8 cellular contexts compared by ENCODE assay signal in the genomic region with DNA sequence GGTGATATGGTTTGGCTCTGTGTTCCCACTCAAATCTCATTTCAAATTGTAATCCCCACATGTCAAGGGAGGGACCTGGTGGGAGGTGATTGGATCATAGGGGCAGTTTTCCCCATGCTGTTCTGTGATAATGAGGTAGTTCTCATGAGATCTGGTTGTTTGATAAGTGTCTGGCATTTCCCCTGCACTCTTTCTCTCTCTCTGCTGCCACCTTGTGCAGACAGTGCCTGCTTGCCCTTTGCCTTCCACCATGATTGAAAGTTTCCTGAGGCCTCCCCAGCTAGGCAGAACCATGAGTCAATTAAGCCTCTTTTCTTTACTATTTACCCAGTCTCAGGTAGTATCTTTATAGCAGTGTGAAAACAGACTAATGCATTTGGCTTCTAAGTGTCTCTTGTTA.
DNase-seq lines count a peak whose midpoint lies in the region; ATAC-seq and TF ChIP-seq lines count a peak whose summit lies in the region.
"Not testable (repeated sequence)": the region's sequence is repeated elsewhere in the genome, so short reads cannot be mapped to it uniquely, and the experiment has no call there.

No MANE protein-coding gene starts in this region.

- TF ChIP-seq CTCF in DOHH2 (IDR thresholded peaks at IDR 0.05; ENCODE audit: low read depth, low read length, poor library complexity, severe bottlenecking) (peak; percentile 33), WERI-Rb-1 (IDR thresholded peaks at IDR 0.05; ENCODE audit: low read depth, low read length) (peak; percentile 72)
- TF ChIP-seq CTCF in endothelial cell (IDR thresholded peaks at IDR 0.05; ENCODE audit: unreplicated experiment); testis (IDR thresholded peaks at IDR 0.05): not testable (repeated sequence)

- H4K20me1 ChIP-seq in DOHH2 (ENCODE audit: control insufficient read depth, insufficient read depth, low read depth, low read length); GM23248 (ENCODE audit: insufficient read depth): not testable (repeated sequence)

- peak; percentile 40 for DNase-seq in GM23248
- DNase-seq in MG63, result peak; percentile 5
- peak; percentile 39 for DNase-seq in NT2/D1 (ENCODE audit: low read depth, low spot score)
- peak; percentile 68 for DNase-seq in WERI-Rb-1
- peak; percentile 49 for DNase-seq in endothelial cell (ENCODE audit: low spot score)
- DNase-seq in left lobe of liver (ENCODE audit: low spot score), result not testable (repeated sequence)
- DNase-seq in testis, result peak; percentile 20

- intact Hi-C loops in testis (cut with DNase I; ENCODE audit: low total_unique reads), result not testable (repeated sequence)

- in situ Hi-C loops in GM23248 (cut with MboI), result not testable (repeated sequence)

- H3K27me3 ChIP-seq in DOHH2 (ENCODE audit: control insufficient read depth, low read length); GM23248 (replicated peaks; ENCODE audit: insufficient read depth); MG63; NT2/D1 (ENCODE audit: insufficient read depth, insufficient read length); WERI-Rb-1 (ENCODE audit: insufficient read depth, low read depth, severe bottlenecking); testis: not testable (repeated sequence)

- not testable (repeated sequence) for H3K9me3 ChIP-seq in DOHH2 (ENCODE audit: control insufficient read depth, insufficient read depth, low read length); GM23248 (ENCODE audit: low read depth); MG63; WERI-Rb-1 (ENCODE audit: severe bottlenecking); testis
- peaks cover 18% of the 10 kb centered on the region; the same call in 1 of the 2 replicates for H3K9me3 ChIP-seq in NT2/D1 (ENCODE audit: insufficient read depth, low read length)

- H2AFZ ChIP-seq in GM23248, result not testable (repeated sequence)

- H3K79me2 ChIP-seq in DOHH2 (ENCODE audit: control insufficient read depth, low read length); GM23248 (ENCODE audit: insufficient read depth): not testable (repeated sequence)

- H3K4me3 ChIP-seq in DOHH2 (ENCODE audit: low read length); GM23248; MG63; NT2/D1 (ENCODE audit: insufficient read length, low read depth); WERI-Rb-1 (ENCODE audit: low read depth, low read length); testis: not testable (repeated sequence)

- H3K9me2 ChIP-seq in DOHH2 (replicated peaks; ENCODE audit: control insufficient read depth, low read length); GM23248 (ENCODE audit: insufficient read depth): not testable (repeated sequence)

- TF ChIP-seq POLR2A in testis (IDR thresholded peaks at IDR 0.05), result not testable (repeated sequence)

- H3F3A ChIP-seq in DOHH2 (ENCODE audit: control insufficient read depth, insufficient read depth); GM23248 (ENCODE audit: insufficient read depth): not testable (repeated sequence)

- H3K27me3 Mint-ChIP-seq in endothelial cell (ENCODE audit: unreplicated experiment), result not testable (repeated sequence)

- peak; percentile 88 for ATAC-seq in left lobe of liver

- H3K27ac ChIP-seq in DOHH2 (ENCODE audit: low read depth, low read length); GM23248; WERI-Rb-1; testis: not testable (repeated sequence)

- not testable (repeated sequence) for H3K36me3 Mint-ChIP-seq in endothelial cell (ENCODE audit: low read depth, unreplicated experiment)

- not testable (repeated sequence) for H3K4me3 Mint-ChIP-seq in endothelial cell (ENCODE audit: unreplicated experiment)

- not testable (repeated sequence) for H3K4me2 ChIP-seq in DOHH2 (ENCODE audit: low read length); GM23248 (ENCODE audit: unreplicated experiment)

- H3K36me3 ChIP-seq in DOHH2 (ENCODE audit: control insufficient read depth, low read length); GM23248 (ENCODE audit: low read depth); MG63; NT2/D1 (ENCODE audit: insufficient read depth, insufficient read length, low read length); WERI-Rb-1; testis (ENCODE audit: low read depth, missing control alignments): not testable (repeated sequence)

- H3K9me3 Mint-ChIP-seq in endothelial cell (ENCODE audit: unreplicated experiment), result not testable (repeated sequence)

- H3K27ac Mint-ChIP-seq in endothelial cell (ENCODE audit: unreplicated experiment), result not testable (repeated sequence)

- not testable (repeated sequence) for H3K9ac ChIP-seq in GM23248; NT2/D1 (ENCODE audit: insufficient read length, low read depth)

- not testable (repeated sequence) for H3K4me1 Mint-ChIP-seq in endothelial cell (ENCODE audit: unreplicated experiment)

- H3K4me1 ChIP-seq in DOHH2 (ENCODE audit: control insufficient read depth, low read length); GM23248 (ENCODE audit: insufficient read depth); NT2/D1 (ENCODE audit: insufficient read depth, insufficient read length); testis: not testable (repeated sequence)
